10 cellular contexts compared by ENCODE assay signal in genomic region chr10:100349672-100350071, GRCh38. TPM values are rescaled to one million over a fixed set of nuclear protein-coding genes. Genes with fewer than 3 reads are reported as not detected.
A peak's percentile ranks its signal among the peaks of the same experiment; 100 is the strongest.
DNase-seq lines count a peak whose midpoint lies in the region; ATAC-seq and TF ChIP-seq lines count a peak whose summit lies in the region.
"Had no signal": no experiment of that assay in that cellular context is flagged by ENCODE, and none has a peak within 500 bp of the region (broad histone marks: within the 10 kb centered on the region; RNA-seq: fewer than 3 reads in every experiment).

No MANE protein-coding gene starts in this region.

- no peaks in the 10 kb centered on the region for H3K27me3 Mint-ChIP-seq in activated naive CD8-positive, alpha-beta T cell treated with anti-CD3 and anti-CD28 coated beads for 36 hours

- H3K4me3 Mint-ChIP-seq in activated naive CD8-positive, alpha-beta T cell treated with anti-CD3 and anti-CD28 coated beads for 36 hours = peak overlapping the region; percentile 95

- H3K4me1 ChIP-seq in iPS-18a (ENCODE audit: control insufficient read depth, low read depth, low read length) = peaks cover 40% of the 10 kb centered on the region

- H3K27me3 ChIP-seq in iPS-18a (ENCODE audit: control insufficient read depth, insufficient read depth, low read length) = no peaks in the 10 kb centered on the region

- H3K4me1 Mint-ChIP-seq in activated naive CD8-positive, alpha-beta T cell treated with anti-CD3 and anti-CD28 coated beads for 36 hours = peaks cover 43% of the 10 kb centered on the region

- no peaks in the 10 kb centered on the region for H3K9me3 ChIP-seq in iPS-18a (ENCODE audit: control insufficient read depth, low read depth, low read length)

- H3K27ac ChIP-seq in 22Rv1 = peak overlapping the region; percentile 89
- H3K27ac ChIP-seq in iPS-18a (ENCODE audit: low read length) = no peak overlapping the region

- H3K9ac ChIP-seq in iPS-18a (ENCODE audit: low read length) = no peak overlapping the region

- DNase-seq in GM12865 (ENCODE audit: low read depth) (no peak), NCI-H2227 (lab: John Stamatoyannopoulos, UW; ENCODE audit: unreplicated experiment) (no peak)
- no peak for DNase-seq in activated naive CD8-positive, alpha-beta T cell treated with anti-CD3 and anti-CD28 coated beads for 36 hours
- DNase-seq in NK-92 treated with Interleukin-12 subunit alpha and Interleukin-12 subunit beta, amount 100 ng/mL, for 24 hours (lab: John Stamatoyannopoulos, UW) = no peak
- DNase-seq: IMR-90, OCI-M1 had no signal

- H3K4me3 ChIP-seq in GM12865 (ENCODE audit: low read depth, low read length) = peak overlapping the region; percentile 67
- H3K4me3 ChIP-seq in iPS-18a (ENCODE audit: low read length) = peak overlapping the region; percentile 88

- TF ChIP-seq CTCF in 22Rv1 (IDR thresholded peaks at IDR 0.05) = no peak
- no peak for TF ChIP-seq CTCF in GM12865 (IDR thresholded peaks at IDR 0.05; ENCODE audit: insufficient read depth, low read depth, low read length, missing control alignments)

- peaks cover 65% of the 10 kb centered on the region for H3K36me3 ChIP-seq in iPS-18a (ENCODE audit: control insufficient read depth, low read depth, low read length)

- H3K27ac Mint-ChIP-seq in activated naive CD8-positive, alpha-beta T cell treated with anti-CD3 and anti-CD28 coated beads for 36 hours = peak overlapping the region; percentile 22

- no peaks in the 10 kb centered on the region for H3K9me3 Mint-ChIP-seq in activated naive CD8-positive, alpha-beta T cell treated with anti-CD3 and anti-CD28 coated beads for 36 hours

- ATAC-seq in GM18519 (IDR thresholded peaks at IDR 0.05; ENCODE audit: low FRiP score, unreplicated experiment) = no peak
- ATAC-seq in GM21529 (IDR thresholded peaks at IDR 0.05; ENCODE audit: unreplicated experiment) = no peak

- peaks cover 74% of the 10 kb centered on the region for H3K36me3 Mint-ChIP-seq in activated naive CD8-positive, alpha-beta T cell treated with anti-CD3 and anti-CD28 coated beads for 36 hours

RNA-seq across cellular contexts. Expression of gene SCD, which starts 2.6 kb away (rescaled TPM):
- 100 to 1,000 TPM; 231 to 232 TPM for total RNA-seq in activated naive CD8-positive, alpha-beta T cell treated with anti-CD3 and anti-CD28 coated beads for 36 hours

RNA-seq across cellular contexts. Expression of gene PKD2L1, which starts 19.6 kb away (rescaled TPM):
- total RNA-seq in activated naive CD8-positive, alpha-beta T cell treated with anti-CD3 and anti-CD28 coated beads for 36 hours = not detected
- total RNA-seq: IMR-90 had no signal
